9 cellular contexts compared by ENCODE assay signal in genomic region chr1:159798893-159799292, GRCh38. TPM values are rescaled to one million over a fixed set of nuclear protein-coding genes. Genes with fewer than 3 reads are reported as not detected.
DNase-seq lines count a peak whose midpoint lies in the region; ATAC-seq and TF ChIP-seq lines count a peak whose summit lies in the region.
"Had no signal": no experiment of that assay in that cellular context is flagged by ENCODE, and none has a peak within 500 bp of the region (broad histone marks: within the 10 kb centered on the region; RNA-seq: fewer than 3 reads in every experiment).

No MANE protein-coding gene starts in this region.

- H3K27ac ChIP-seq in HL-60 (replicated peaks): no peak overlapping the region
- H3K27ac ChIP-seq in epithelial cell of prostate: no peak overlapping the region
- H3K27ac ChIP-seq in tibial nerve: no peak overlapping the region

- peak; percentile 74 for TF ChIP-seq CTCF in HL-60 (IDR thresholded peaks at IDR 0.05; ENCODE audit: insufficient read depth, low read length)
- peak; percentile 46 to 82 (median 64) for TF ChIP-seq CTCF in tibial nerve (IDR thresholded peaks at IDR 0.05)

- no peak overlapping the region for H3K27ac Mint-ChIP-seq in activated CD4-positive, alpha-beta T cell treated with anti-CD3 and anti-CD28 coated beads, Interleukin-2, amount 10 ng/mL, durations not matched to agents 7 days and 5 days
- H3K27ac Mint-ChIP-seq: activated B cell treated with CpG ODN at 0.5 μM for 24 hours had no signal

- CTCF ChIA-PET in activated CD4-positive, alpha-beta T cell treated with anti-CD3 and anti-CD28 coated beads, Interleukin-2, amount 10 ng/mL, durations not matched to agents 7 days and 5 days (lab: Charles Lee): interaction anchor here (0.7 to 3.0 kb wide), 24 partner anchors 9 to 209 kb away, joined by 3 to 29 read pairs (median 4); partner anchors contain the start of gene SLAMF8

- no peak for TF ChIP-seq EP300 in tibial nerve (IDR thresholded peaks at IDR 0.05)

- no peak for TF ChIP-seq POLR2A in tibial nerve (IDR thresholded peaks at IDR 0.05)

- WGBS in tibial nerve, 2 donors: 7 to 16% methylated on average over 2 of the region's 2 CpGs

- no peaks in the 10 kb centered on the region for H3K36me3 Mint-ChIP-seq in activated CD4-positive, alpha-beta T cell treated with anti-CD3 and anti-CD28 coated beads, Interleukin-2, amount 10 ng/mL, durations not matched to agents 7 days and 5 days (ENCODE audit: low read depth)

- no peaks in the 10 kb centered on the region for H3K36me3 ChIP-seq in tibial nerve

- peaks cover 18% of the 10 kb centered on the region for H3K4me1 Mint-ChIP-seq in activated CD4-positive, alpha-beta T cell treated with anti-CD3 and anti-CD28 coated beads, Interleukin-2, amount 10 ng/mL, durations not matched to agents 7 days and 5 days

- no peak overlapping the region for H3K4me3 ChIP-seq in HL-60 (replicated peaks; ENCODE audit: insufficient read depth, low read length)
- no peak overlapping the region for H3K4me3 ChIP-seq in tibial nerve

- H3K9me3 ChIP-seq in tibial nerve: no peaks in the 10 kb centered on the region

- H3K4me3 Mint-ChIP-seq in activated CD4-positive, alpha-beta T cell treated with anti-CD3 and anti-CD28 coated beads, Interleukin-2, amount 10 ng/mL, durations not matched to agents 7 days and 5 days: no peak overlapping the region
- H3K4me3 Mint-ChIP-seq: activated B cell treated with CpG ODN at 0.5 μM for 24 hours had no signal

- peaks cover 0 to 10% (median 0%) of the 10 kb centered on the region in 4 donors for H3K4me1 ChIP-seq in tibial nerve

- H3K27me3 ChIP-seq in HL-60 (ENCODE audit: insufficient read depth, poor library complexity, severe bottlenecking) (peaks cover 17% of the 10 kb centered on the region), tibial nerve (peaks cover 0 to 9% of the 10 kb centered on the region in 2 donors)

- POLR2A ChIA-PET in activated CD4-positive, alpha-beta T cell treated with anti-CD3 and anti-CD28 coated beads, Interleukin-2, amount 10 ng/mL, durations not matched to agents 7 days and 5 days (lab: Charles Lee): interaction anchor here (0.6 kb wide), 1 partner anchor 154 kb away, joined by 3 read pairs; no protein-coding TSS in a partner anchor

- H3K9me3 Mint-ChIP-seq in activated CD4-positive, alpha-beta T cell treated with anti-CD3 and anti-CD28 coated beads, Interleukin-2, amount 10 ng/mL, durations not matched to agents 7 days and 5 days: no peaks in the 10 kb centered on the region
- H3K9me3 Mint-ChIP-seq: activated B cell treated with CpG ODN at 0.5 μM for 24 hours had no signal

- DNase-seq in COR-L47 (lab: John Stamatoyannopoulos, UW): peak; percentile 87
- peak; percentile 47 to 59 for DNase-seq in HL-60 (ENCODE audit: low read depth in 1 of 2, low spot score in 1 of 2)
- DNase-seq in NCI-H524 treated with DMSO at 0.1 percent for 48 hours (lab: John Stamatoyannopoulos, UW): peak; percentile 54
- DNase-seq in activated CD4-positive, alpha-beta T cell treated with anti-CD3 and anti-CD28 coated beads, Interleukin-2, amount 10 ng/mL, durations not matched to agents 7 days and 5 days: peak; percentile 51
- DNase-seq in epithelial cell of prostate (ENCODE audit: low read depth, low spot score): peak; percentile 27
- DNase-seq in myocyte (ENCODE audit: low read depth): peak; percentile 80
- DNase-seq in tibial nerve (ENCODE audit: low spot score in 2 of 2): peak; percentile 41 to 74
- DNase-seq: activated B cell treated with CpG ODN at 0.5 μM for 24 hours had no signal

- no peak for ATAC-seq in HG03280 (IDR thresholded peaks at IDR 0.05; ENCODE audit: unreplicated experiment)

- H3K27me3 Mint-ChIP-seq in activated CD4-positive, alpha-beta T cell treated with anti-CD3 and anti-CD28 coated beads, Interleukin-2, amount 10 ng/mL, durations not matched to agents 7 days and 5 days: peaks cover 43% of the 10 kb centered on the region

RNA-seq across cellular contexts. Expression of gene FCRL6, which starts 3.3 kb away (rescaled TPM):
- total RNA-seq in activated CD4-positive, alpha-beta T cell treated with anti-CD3 and anti-CD28 coated beads, Interleukin-2, amount 10 ng/mL, durations not matched to agents 7 days and 5 days: under 1 TPM in 1 of 2 experiments, not detected in 1; 0.15 TPM
- not detected in 2 replicates for total RNA-seq in myocyte
- 0.06 TPM for polyA plus RNA-seq in myocyte (2012)
- total RNA-seq in tibial nerve: 1 to 10 TPM in 2 of 4 donors, under 1 TPM in 2; 0.39 to 2.2 (median 1.4) TPM
- total RNA-seq: activated B cell treated with CpG ODN at 0.5 μM for 24 hours had no signal

RNA-seq across cellular contexts. Expression of gene DUSP23, which starts 18.1 kb away (rescaled TPM):
- total RNA-seq in activated CD4-positive, alpha-beta T cell treated with anti-CD3 and anti-CD28 coated beads, Interleukin-2, amount 10 ng/mL, durations not matched to agents 7 days and 5 days: 10 to 100 TPM; 22.9 to 23.8 TPM
- 14.9 and 26.5 TPM in 2 replicates for total RNA-seq in myocyte
- 39.6 TPM for polyA plus RNA-seq in myocyte (2012)
- total RNA-seq in tibial nerve: 100 to 1,000 TPM; 114 to 162 (median 123) TPM

RNA-seq across cellular contexts. Expression of gene SLAMF8, which starts 27.8 kb away (rescaled TPM):
- total RNA-seq in activated CD4-positive, alpha-beta T cell treated with anti-CD3 and anti-CD28 coated beads, Interleukin-2, amount 10 ng/mL, durations not matched to agents 7 days and 5 days: under 1 TPM; 0.47 to 0.89 TPM
- total RNA-seq in myocyte (0.05 TPM in 2 replicates), tibial nerve (1 to 10 TPM; 2.2 to 6.9 (median 3.7) TPM)
- polyA plus RNA-seq in myocyte (2012): 0.21 TPM

Comparison
In these comparisons a context has a peak if more than half of its experiments do, and no peak if none do; other contexts are left out.
1. DNase-seq: peak in every context shown above with its lines; median percentile 87 in COR-L47; 80 in myocyte; 58 in tibial nerve; 54 in NCI-H524 treated with DMSO at 0.1 percent for 48 hours; 53 in HL-60; 51 in activated CD4-positive, alpha-beta T cell treated with anti-CD3 and anti-CD28 coated beads, Interleukin-2, amount 10 ng/mL, durations not matched to agents 7 days and 5 days; 27 in epithelial cell of prostate.